Comparison of ENCODE assay signal across 1 cellular context in the genomic region with DNA sequence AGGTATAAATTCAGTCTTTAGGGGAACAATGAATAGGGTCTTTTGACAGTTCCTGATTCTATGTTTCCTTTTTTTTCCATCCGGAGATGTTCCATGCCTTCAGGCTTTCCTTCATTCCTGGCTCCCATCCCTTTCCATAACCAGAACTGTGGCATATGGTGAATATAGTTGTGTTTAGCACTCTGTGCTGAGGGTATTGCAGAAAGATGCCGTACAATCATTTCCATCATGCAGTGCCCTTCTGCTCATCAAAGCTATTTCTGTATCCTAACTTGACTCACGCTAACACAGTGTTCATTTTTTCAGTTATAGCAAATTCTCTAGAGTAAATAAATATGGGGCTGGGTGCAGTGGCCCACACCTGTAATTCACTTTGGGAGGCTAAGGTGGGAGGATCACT.
TF ChIP-seq lines count a peak whose summit lies in the region.

No MANE protein-coding gene starts in this region.

TF ChIP-seq in liver, 16 proteins besides CTCF, POLR2A, EP300 and RAD21 (continued from another document):
- no peak for TF ChIP-seq ZBTB33 (IDR thresholded peaks at IDR 0.05)
- TF ChIP-seq, protein P1, sequence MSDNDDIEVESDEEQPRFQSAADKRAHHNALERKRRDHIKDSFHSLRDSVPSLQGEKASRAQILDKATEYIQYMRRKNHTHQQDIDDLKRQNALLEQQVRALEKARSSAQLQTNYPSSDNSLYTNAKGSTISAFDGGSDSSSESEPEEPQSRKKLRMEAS (IDR thresholded peaks at IDR 0.05) = no peak
